Comparison of ENCODE assay signal across 33 cellular contexts in genomic region chr6:106674541-106675229, GRCh38.
"Had no signal": no experiment of that assay in that cellular context is flagged by ENCODE, and none has a peak within 500 bp of the region (broad histone marks: within the 10 kb centered on the region; RNA-seq: fewer than 3 reads in every experiment).

No MANE protein-coding gene starts in this region.

- H3K4me2 ChIP-seq: hepatocyte had no signal

- H3K4me3 ChIP-seq: adrenal gland, cardiac muscle cell, coronary artery, dorsolateral prefrontal cortex, gastrocnemius medialis, hepatocyte, lung, mucosa of descending colon, sigmoid colon, thyroid gland, upper lobe of left lung, vagina had no signal

- DNase-seq: activated CD4-positive, alpha-beta memory T cell treated with anti-CD3 and anti-CD28 coated beads, Interleukin-2, amount 10 ng/mL, durations not matched to agents 7 days and 5 days; activated CD4-positive, alpha-beta T cell treated with anti-CD3 and anti-CD28 coated beads for 1 hour; activated CD4-positive, alpha-beta T cell treated with anti-CD3 and anti-CD28 coated beads, Interleukin-2, amount 10 ng/mL, durations not matched to agents 7 days and 5 days; activated naive CD4-positive, alpha-beta T cell; activated naive CD8-positive, alpha-beta T cell treated with anti-CD3 and anti-CD28 coated beads for 36 hours; activated T-cell treated with anti-CD3 and anti-CD28 coated beads, Interleukin-2, amount 50 U/mL, for 4 hours; adrenal gland; aorta; cerebellar nuclear complex; dorsolateral prefrontal cortex; effector memory CD4-positive, alpha-beta T cell; erythroblast; gastrocnemius medialis; islet precursor cell; mucosa of descending colon; sigmoid colon; small intestine; stimulated activated CD4-positive, alpha-beta T cell treated with anti-CD3 and anti-CD28 coated beads, Interleukin-4, amount 100 ng/mL, for 24 hours; stimulated activated CD8-positive, alpha-beta memory T cell treated with anti-CD3 and anti-CD28 coated beads, Interleukin-4, amount 100 ng/mL, for 48 hours; stimulated activated naive CD8-positive, alpha-beta T cell treated with anti-CD3 and anti-CD28 coated beads, Interleukin-15, amount 100 ng/mL, for 72 hours; T-helper 2 cell; thyroid gland; upper lobe of left lung had no signal

- H3K4me1 Mint-ChIP-seq: activated CD4-positive, alpha-beta memory T cell treated with anti-CD3 and anti-CD28 coated beads, Interleukin-2, amount 10 ng/mL, durations not matched to agents 7 days and 5 days; activated naive CD8-positive, alpha-beta T cell treated with anti-CD3 and anti-CD28 coated beads for 36 hours; brain; stimulated activated naive CD8-positive, alpha-beta T cell treated with anti-CD3 and anti-CD28 coated beads, Interleukin-15, amount 100 ng/mL, for 72 hours had no signal

- ATAC-seq: activated T-cell treated with anti-CD3 and anti-CD28 coated beads, Interleukin-2, amount 50 U/mL, for 4 hours; gastrocnemius medialis; left lobe of liver; mucosa of descending colon; stimulated activated memory B cell treated with anti-CD40 and anti-IgM and Interleukin-4, amounts not matched to agents 10 μg/mL and 1 μg/mL and 100 μg/mL, for 72 hours; stimulated activated naive CD8-positive, alpha-beta T cell treated with anti-CD3 and anti-CD28 coated beads, Interleukin-15, amount 100 ng/mL, for 72 hours had no signal

- H3K27me3 Mint-ChIP-seq: activated CD4-positive, alpha-beta memory T cell treated with anti-CD3 and anti-CD28 coated beads, Interleukin-2, amount 10 ng/mL, durations not matched to agents 7 days and 5 days; activated CD4-positive, alpha-beta T cell treated with anti-CD3 and anti-CD28 coated beads, Interleukin-2, amount 10 ng/mL, durations not matched to agents 7 days and 5 days; activated naive CD8-positive, alpha-beta T cell treated with anti-CD3 and anti-CD28 coated beads for 36 hours; brain; stimulated activated memory B cell treated with anti-CD40 and anti-IgM and Interleukin-4, amounts not matched to agents 10 μg/mL and 1 μg/mL and 100 μg/mL, for 72 hours; stimulated activated naive CD8-positive, alpha-beta T cell treated with anti-CD3 and anti-CD28 coated beads, Interleukin-15, amount 100 ng/mL, for 72 hours had no signal

- H3K4me1 ChIP-seq: adrenal gland, gastrocnemius medialis, sigmoid colon, thyroid gland, upper lobe of left lung, vagina had no signal

- H3K9me3 Mint-ChIP-seq: activated CD4-positive, alpha-beta memory T cell treated with anti-CD3 and anti-CD28 coated beads, Interleukin-2, amount 10 ng/mL, durations not matched to agents 7 days and 5 days; activated CD4-positive, alpha-beta T cell treated with anti-CD3 and anti-CD28 coated beads, Interleukin-2, amount 10 ng/mL, durations not matched to agents 7 days and 5 days; activated naive CD8-positive, alpha-beta T cell treated with anti-CD3 and anti-CD28 coated beads for 36 hours; activated T-cell treated with anti-CD3 and anti-CD28 coated beads, Interleukin-2, amount 50 U/mL, for 4 hours; activated T-helper 2 cell treated with anti-CD3 and anti-CD28 coated beads, Interferon-gamma antibody, Interleukin-2, Interleukin-4, amounts not matched to agents 10 μg/mL and 5 μg/mL and 100 μg/mL, durations not matched to agents 14 hours and 24 hours and 36 hours; brain; stimulated activated naive CD8-positive, alpha-beta T cell treated with anti-CD3 and anti-CD28 coated beads, Interleukin-15, amount 100 ng/mL, for 72 hours had no signal

- H3K27ac Mint-ChIP-seq: activated CD4-positive, alpha-beta memory T cell treated with anti-CD3 and anti-CD28 coated beads, Interleukin-2, amount 10 ng/mL, durations not matched to agents 7 days and 5 days; activated CD4-positive, alpha-beta T cell treated with anti-CD3 and anti-CD28 coated beads, Interleukin-2, amount 10 ng/mL, durations not matched to agents 7 days and 5 days; activated naive CD8-positive, alpha-beta T cell treated with anti-CD3 and anti-CD28 coated beads for 36 hours; activated T-helper 2 cell treated with anti-CD3 and anti-CD28 coated beads, Interferon-gamma antibody, Interleukin-2, Interleukin-4, amounts not matched to agents 10 μg/mL and 5 μg/mL and 100 μg/mL, durations not matched to agents 14 hours and 24 hours and 36 hours; brain; nephron; stimulated activated memory B cell treated with anti-CD40 and anti-IgM and Interleukin-4, amounts not matched to agents 10 μg/mL and 1 μg/mL and 100 μg/mL, for 72 hours; stimulated activated naive CD8-positive, alpha-beta T cell treated with anti-CD3 and anti-CD28 coated beads, Interleukin-15, amount 100 ng/mL, for 72 hours had no signal

- H3K4me3 Mint-ChIP-seq: activated CD4-positive, alpha-beta memory T cell treated with anti-CD3 and anti-CD28 coated beads, Interleukin-2, amount 10 ng/mL, durations not matched to agents 7 days and 5 days; activated CD4-positive, alpha-beta T cell treated with anti-CD3 and anti-CD28 coated beads, Interleukin-2, amount 10 ng/mL, durations not matched to agents 7 days and 5 days; activated naive CD8-positive, alpha-beta T cell treated with anti-CD3 and anti-CD28 coated beads for 36 hours; activated T-cell treated with anti-CD3 and anti-CD28 coated beads, Interleukin-2, amount 50 U/mL, for 4 hours; brain; nephron; stimulated activated memory B cell treated with anti-CD40 and anti-IgM and Interleukin-4, amounts not matched to agents 10 μg/mL and 1 μg/mL and 100 μg/mL, for 72 hours; stimulated activated naive CD8-positive, alpha-beta T cell treated with anti-CD3 and anti-CD28 coated beads, Interleukin-15, amount 100 ng/mL, for 72 hours had no signal

- H3K27ac ChIP-seq: adrenal gland, cardiac muscle cell, coronary artery, dorsolateral prefrontal cortex, gastrocnemius medialis, hepatocyte, sigmoid colon, thyroid gland, upper lobe of left lung, vagina had no signal

- H3K9me3 ChIP-seq: adrenal gland, gastrocnemius medialis, mucosa of descending colon, sigmoid colon, thyroid gland, upper lobe of left lung, vagina had no signal

- H2AFZ ChIP-seq: hepatocyte had no signal

- H3K36me3 Mint-ChIP-seq: activated naive CD8-positive, alpha-beta T cell treated with anti-CD3 and anti-CD28 coated beads for 36 hours; stimulated activated memory B cell treated with anti-CD40 and anti-IgM and Interleukin-4, amounts not matched to agents 10 μg/mL and 1 μg/mL and 100 μg/mL, for 72 hours had no signal

- H3K36me3 ChIP-seq: adrenal gland, cardiac muscle cell, gastrocnemius medialis, sigmoid colon, thyroid gland, upper lobe of left lung, vagina had no signal

- H3K27me3 ChIP-seq: adrenal gland, cardiac muscle cell, dorsolateral prefrontal cortex, gastrocnemius medialis, hepatocyte, sigmoid colon, thyroid gland, upper lobe of left lung, vagina had no signal

- H3K79me2 ChIP-seq: hepatocyte had no signal

- FAIRE-seq: small intestine had no signal
